In the genomic region with DNA sequence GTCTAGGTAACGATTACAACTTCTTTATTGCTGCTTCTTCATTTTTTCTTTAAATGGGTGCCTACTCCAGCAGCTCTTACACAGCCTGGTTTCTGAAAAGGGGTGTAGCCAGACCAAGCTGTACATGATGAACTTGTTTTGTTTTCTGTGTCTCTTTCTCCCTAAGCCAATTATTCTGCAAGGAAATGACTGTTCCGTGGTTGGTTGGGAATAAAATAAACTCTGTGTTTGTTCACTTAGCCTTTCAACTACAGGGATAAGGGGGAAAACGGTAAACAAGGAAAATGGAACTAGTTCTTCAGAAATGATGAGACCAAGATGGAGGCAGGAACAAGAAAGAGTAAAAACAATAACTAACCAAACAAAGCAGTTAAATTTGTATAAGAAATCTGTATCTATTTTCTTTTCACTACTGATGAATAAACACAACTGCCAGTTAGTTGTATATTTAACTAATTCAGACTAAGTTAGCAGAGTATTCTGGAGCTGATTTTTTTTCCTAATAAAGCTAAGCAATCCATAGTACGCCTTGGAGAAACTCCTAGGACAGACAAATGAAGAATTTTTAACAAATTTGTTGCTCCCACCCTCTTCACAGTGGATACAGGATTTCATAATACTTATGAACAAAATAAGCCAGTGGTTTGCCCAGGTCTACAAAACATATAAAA, we compare ENCODE assay signal across 9 cellular contexts. TPM values are rescaled to one million over a fixed set of nuclear protein-coding genes. Genes with fewer than 3 reads are reported as not detected.
DNase-seq lines count a peak whose midpoint lies in the region; ATAC-seq and TF ChIP-seq lines count a peak whose summit lies in the region.
"Had no signal": no experiment of that assay in that cellular context is flagged by ENCODE, and none has a peak within 500 bp of the region (broad histone marks: within the 10 kb centered on the region; RNA-seq: fewer than 3 reads in every experiment).

A gene with protein sequence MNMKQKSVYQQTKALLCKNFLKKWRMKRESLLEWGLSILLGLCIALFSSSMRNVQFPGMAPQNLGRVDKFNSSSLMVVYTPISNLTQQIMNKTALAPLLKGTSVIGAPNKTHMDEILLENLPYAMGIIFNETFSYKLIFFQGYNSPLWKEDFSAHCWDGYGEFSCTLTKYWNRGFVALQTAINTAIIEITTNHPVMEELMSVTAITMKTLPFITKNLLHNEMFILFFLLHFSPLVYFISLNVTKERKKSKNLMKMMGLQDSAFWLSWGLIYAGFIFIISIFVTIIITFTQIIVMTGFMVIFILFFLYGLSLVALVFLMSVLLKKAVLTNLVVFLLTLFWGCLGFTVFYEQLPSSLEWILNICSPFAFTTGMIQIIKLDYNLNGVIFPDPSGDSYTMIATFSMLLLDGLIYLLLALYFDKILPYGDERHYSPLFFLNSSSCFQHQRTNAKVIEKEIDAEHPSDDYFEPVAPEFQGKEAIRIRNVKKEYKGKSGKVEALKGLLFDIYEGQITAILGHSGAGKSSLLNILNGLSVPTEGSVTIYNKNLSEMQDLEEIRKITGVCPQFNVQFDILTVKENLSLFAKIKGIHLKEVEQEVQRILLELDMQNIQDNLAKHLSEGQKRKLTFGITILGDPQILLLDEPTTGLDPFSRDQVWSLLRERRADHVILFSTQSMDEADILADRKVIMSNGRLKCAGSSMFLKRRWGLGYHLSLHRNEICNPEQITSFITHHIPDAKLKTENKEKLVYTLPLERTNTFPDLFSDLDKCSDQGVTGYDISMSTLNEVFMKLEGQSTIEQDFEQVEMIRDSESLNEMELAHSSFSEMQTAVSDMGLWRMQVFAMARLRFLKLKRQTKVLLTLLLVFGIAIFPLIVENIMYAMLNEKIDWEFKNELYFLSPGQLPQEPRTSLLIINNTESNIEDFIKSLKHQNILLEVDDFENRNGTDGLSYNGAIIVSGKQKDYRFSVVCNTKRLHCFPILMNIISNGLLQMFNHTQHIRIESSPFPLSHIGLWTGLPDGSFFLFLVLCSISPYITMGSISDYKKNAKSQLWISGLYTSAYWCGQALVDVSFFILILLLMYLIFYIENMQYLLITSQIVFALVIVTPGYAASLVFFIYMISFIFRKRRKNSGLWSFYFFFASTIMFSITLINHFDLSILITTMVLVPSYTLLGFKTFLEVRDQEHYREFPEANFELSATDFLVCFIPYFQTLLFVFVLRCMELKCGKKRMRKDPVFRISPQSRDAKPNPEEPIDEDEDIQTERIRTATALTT (N-terminal part only) (minus strand): TSS at position 94 of the 671 bp plus-strand sequence. CDS start 1,192 bp downstream, outside the sequence.

- peak within 1 kb of the TSS; percentile 3 for H3K4me3 ChIP-seq in MG63
- peak within 1 kb of the TSS in 1 of 2 experiments; percentile 86 for H3K4me3 ChIP-seq in mesenchymal stem cell (ENCODE audit: insufficient read depth in 1 of 2, low read depth in 1 of 2, low read length in 2 of 2)
- no peak within 1 kb of the TSS for H3K4me3 ChIP-seq in testis

- CTCF ChIA-PET in T-cell (lab: Charles Lee): no interaction called here

- no peak within 1 kb of the TSS for H2BK5ac ChIP-seq in mesenchymal stem cell (ENCODE audit: low read depth, low read length, poor library complexity, severe bottlenecking)

- peak within 1 kb of the TSS; percentile 97 for H3K9ac ChIP-seq in mesenchymal stem cell (ENCODE audit: low read length)

- 94% methylated on average over 2 of the region's 4 CpGs for WGBS in mesenchymal stem cell
- 46 to 50% methylated on average over 4 of the region's 4 CpGs for WGBS in testis, 2 donors

- no peak within 1 kb of the TSS for H2AK5ac ChIP-seq in mesenchymal stem cell (ENCODE audit: low read length, severe bottlenecking)

- no peak for TF ChIP-seq POLR2A in testis (IDR thresholded peaks at IDR 0.05)

- H2BK12ac ChIP-seq in mesenchymal stem cell (ENCODE audit: low read length in 2 of 2): no peak within 1 kb of the TSS

- peaks cover 6% of the 10 kb centered on the region for H3K36me3 Mint-ChIP-seq in T-cell

- no peaks in the 10 kb centered on the region for H3K9me3 Mint-ChIP-seq in T-cell

- H3K4me3 Mint-ChIP-seq in T-cell: no peak within 1 kb of the TSS

- POLR2A ChIA-PET in T-cell (lab: Charles Lee): no interaction called here

- H3K23ac ChIP-seq in mesenchymal stem cell (ENCODE audit: low read length in 2 of 2): no peak within 1 kb of the TSS

- H3K27ac Mint-ChIP-seq in T-cell: no peak within 1 kb of the TSS

- DNase-seq in MG63 (peak; percentile 9), dermis microvascular lymphatic vessel endothelial cell (ENCODE audit: low read depth in 2 of 2) (peak; percentile 16 to 87), mesenchymal stem cell (peak; percentile 6), testis (no peak), epidermal melanocyte (ENCODE audit: insufficient read length, low spot score) (no peak), T-cell (no peak)
- DNase-seq: NCI-H1694 treated with DMSO at 0.1 percent for 48 hours had no signal

- intact Hi-C loops in testis (cut with DNase I; ENCODE audit: low total_unique reads): no loop called here

- TF ChIP-seq CTCF in testis (IDR thresholded peaks at IDR 0.05): no peak

- no peak within 1 kb of the TSS for H4K8ac ChIP-seq in mesenchymal stem cell (ENCODE audit: low read length)

- no peak within 1 kb of the TSS for H2BK15ac ChIP-seq in mesenchymal stem cell (ENCODE audit: low read depth, poor library complexity, severe bottlenecking)

- H2BK120ac ChIP-seq in mesenchymal stem cell (ENCODE audit: low read depth, low read length): no peak within 1 kb of the TSS

- H3K4ac ChIP-seq in mesenchymal stem cell (ENCODE audit: low read depth in 1 of 2, low read length in 2 of 2): no peak within 1 kb of the TSS

- no peak within 1 kb of the TSS for H4K91ac ChIP-seq in mesenchymal stem cell (ENCODE audit: low read length)

- H3K27ac ChIP-seq in mesenchymal stem cell (ENCODE audit: low read length, poor library complexity, severe bottlenecking) (no peak within 1 kb of the TSS), testis (peak within 1 kb of the TSS; percentile 17 to 31)

- H3K4me1 ChIP-seq in mesenchymal stem cell (ENCODE audit: control insufficient read depth, insufficient read depth, low read depth, low read length) (no peaks in the 10 kb centered on the region), testis (peaks cover 3% of the 10 kb centered on the region)

- no peak within 1 kb of the TSS for H2AFZ ChIP-seq in mesenchymal stem cell (ENCODE audit: low read depth, low read length)

- H3K4me1 Mint-ChIP-seq in T-cell: no peaks in the 10 kb centered on the region

- H3K36me3 ChIP-seq in MG63: no peaks in the 10 kb centered on the region
- H3K36me3 ChIP-seq in mesenchymal stem cell (ENCODE audit: control insufficient read depth in 1 of 2, insufficient read depth in 2 of 2, low read depth in 1 of 2, low read length in 2 of 2): peaks cover 0 to 15% of the 10 kb centered on the region in 2 experiments
- H3K36me3 ChIP-seq in testis (ENCODE audit: low read depth, missing control alignments): no peaks in the 10 kb centered on the region

- H3K9me3 ChIP-seq in MG63 (no peaks in the 10 kb centered on the region), mesenchymal stem cell (ENCODE audit: control insufficient read depth, low read length) (peaks cover 7% of the 10 kb centered on the region), testis (no peaks in the 10 kb centered on the region)

- ATAC-seq in GM18873 (IDR thresholded peaks at IDR 0.05; ENCODE audit: low FRiP score, unreplicated experiment): no peak
- no peak for ATAC-seq in HG02610 (IDR thresholded peaks at IDR 0.05; ENCODE audit: unreplicated experiment)
- no peak for ATAC-seq in T-cell (replicated peaks in 1 of 4)

- no peaks in the 10 kb centered on the region for H3K79me1 ChIP-seq in mesenchymal stem cell (replicated peaks; ENCODE audit: low read length, poor library complexity, severe bottlenecking)

- no peak within 1 kb of the TSS for H3K18ac ChIP-seq in mesenchymal stem cell (ENCODE audit: low read depth in 1 of 2, low read length in 2 of 2)

- H3K4me2 ChIP-seq in mesenchymal stem cell (ENCODE audit: low read length, poor library complexity, severe bottlenecking): no peak within 1 kb of the TSS

- H3K14ac ChIP-seq in mesenchymal stem cell (ENCODE audit: low read length in 2 of 2): no peak within 1 kb of the TSS

- H3K27me3 Mint-ChIP-seq in T-cell: peaks cover 3 to 6% of the 10 kb centered on the region in 2 donors

- H3K27me3 ChIP-seq in MG63: no peaks in the 10 kb centered on the region
- H3K27me3 ChIP-seq in mesenchymal stem cell (ENCODE audit: control insufficient read depth in 1 of 2, insufficient read depth in 1 of 2, low read length in 2 of 2): no peaks in the 10 kb centered on the region
- no peaks in the 10 kb centered on the region for H3K27me3 ChIP-seq in testis

RNA-seq across cellular contexts. Expression of the gene that starts here (rescaled TPM):
- total RNA-seq in MG63 (2014; rRNA removed; shearing (Covaris generic); ENCODE audit: low replicate concordance): 0.99 and 1.9 TPM in 2 replicates
- total RNA-seq in dermis microvascular lymphatic vessel endothelial cell (2.2 and 7.5 TPM in 2 replicates), testis (10 to 100 TPM; 13.8 to 16.4 TPM), T-cell (1 to 10 TPM in 1 of 5 donors, under 1 TPM in 4; 0.25 to 1.2 (median 0.79) TPM)
- 0.07 TPM for polyA plus RNA-seq in mesenchymal stem cell (2013, experiment 1 of 2)
- polyA plus RNA-seq in mesenchymal stem cell (2013, experiment 2 of 2): 0.11 TPM
- polyA plus RNA-seq in testis (ENCODE audit: insufficient read depth, low read depth, low replicate concordance): 3.1 TPM

Comparison
In these comparisons a context has a peak if more than half of its experiments do, and no peak if none do; other contexts are left out.
1. DNase-seq: peak in MG63 (single experiment), dermis microvascular lymphatic vessel endothelial cell (2 of 2) and mesenchymal stem cell (single experiment); none in testis (single experiment), epidermal melanocyte (single experiment) and T-cell (0 of 34).